ENCODE assay signal across 8 cellular contexts in the genomic region with DNA sequence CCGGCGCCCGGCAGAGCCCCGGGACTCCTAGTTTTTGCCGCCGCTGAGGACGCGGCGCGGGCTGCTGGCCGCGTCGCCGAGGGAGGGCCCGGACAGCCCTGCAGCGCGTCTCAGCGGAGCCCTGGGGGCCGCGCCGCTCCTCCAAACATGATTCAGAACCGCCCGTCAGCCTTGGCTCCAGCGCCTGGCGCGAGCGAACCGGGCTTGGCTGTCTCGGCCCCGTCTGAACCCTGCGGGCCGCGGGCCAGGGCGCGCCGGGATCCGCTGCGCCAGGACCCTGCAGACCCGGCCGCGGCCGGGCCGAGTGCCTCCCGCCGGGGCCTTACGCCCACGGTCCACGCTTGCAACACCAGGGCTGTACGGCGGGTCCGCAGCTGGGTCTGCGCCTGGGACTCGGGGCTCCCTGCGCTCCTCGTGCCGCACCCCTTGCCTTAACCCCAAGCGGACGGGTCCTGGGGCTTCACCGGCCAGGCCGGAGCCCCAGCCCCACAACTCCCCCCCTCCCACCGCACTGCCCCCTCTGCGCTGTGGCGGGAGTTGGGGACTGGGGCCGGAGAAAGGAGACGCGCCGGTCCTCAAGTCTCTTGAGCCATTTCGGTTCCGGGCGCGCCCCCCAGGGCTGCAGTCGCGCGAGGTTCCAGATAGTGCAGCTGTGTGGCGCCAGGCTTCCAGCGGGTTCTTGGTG. TPM values are rescaled to one million over a fixed set of nuclear protein-coding genes. Genes with fewer than 3 reads are reported as not detected.
DNase-seq lines count a peak whose midpoint lies in the region; ATAC-seq, FAIRE-seq and TF ChIP-seq lines count a peak whose summit lies in the region.

No MANE protein-coding gene starts in this region.

- H2AFZ ChIP-seq in endothelial cell of umbilical vein (ENCODE audit: low read depth, low read length): peak overlapping the region; percentile 87

- dilution Hi-C loops in endothelial cell of umbilical vein (cut with MboI; ENCODE audit: extremely low pct_ligation_motif_present, low sequenced_read_pairs): no loop called here

- intact Hi-C loops in endothelial cell of umbilical vein (cut with micrococcal nuclease): no loop called here

- no peak overlapping the region for H3K27ac Mint-ChIP-seq in memory B cell

- BruUV-seq in endothelial cell of umbilical vein (replicated peaks; lab: Mats Ljungman, UMichigan): no TSS peak

- TF ChIP-seq CTCF in AG09309 (IDR thresholded peaks at IDR 0.05; ENCODE audit: control insufficient read depth, insufficient read depth, low read depth, low read length, missing control alignments) (no peak), RWPE1 (conservative IDR thresholded peaks at IDR 0.05; ENCODE audit: low read depth) (no peak), endothelial cell of umbilical vein (IDR thresholded peaks at IDR 0.05; ENCODE audit: extremely low read depth in 1 of 2, insufficient read depth in 1 of 2, low read depth in 1 of 2, low read length in 2 of 2) (no peak), suprapubic skin (IDR thresholded peaks at IDR 0.05) (no peak)

- peaks cover 30% of the 10 kb centered on the region for H3K4me1 ChIP-seq in endothelial cell of umbilical vein (ENCODE audit: control insufficient read depth, extremely low read depth, insufficient read depth, low read length)
- peaks cover 36% of the 10 kb centered on the region for H3K4me1 ChIP-seq in suprapubic skin

- peaks cover 2% of the 10 kb centered on the region for H3K36me3 Mint-ChIP-seq in memory B cell

- CTCF ChIA-PET in RWPE1 (lab: Yijun Ruan, JAX) (interaction anchor here (0.6 to 0.8 kb wide), 2 partner anchors 28 to 1126 kb away, joined by 3 to 5 read pairs; no protein-coding TSS in a partner anchor), endothelial cell of umbilical vein (lab: Charles Lee) (interaction anchor here (3.9 to 7.2 kb wide), 2 partner anchors 61 to 74 kb away, joined by 35 to 321 read pairs; no protein-coding TSS in a partner anchor)

- H3K36me3 ChIP-seq in endothelial cell of umbilical vein (ENCODE audit: control insufficient read depth in 2 of 2, extremely low read depth in 1 of 2, insufficient read depth in 2 of 2, low read length in 2 of 2) (no peaks in the 10 kb centered on the region), suprapubic skin (no peaks in the 10 kb centered on the region)

- no peaks in the 10 kb centered on the region for H3K9me1 ChIP-seq in endothelial cell of umbilical vein (replicated peaks; ENCODE audit: control insufficient read depth, extremely low read depth, insufficient read depth, low read length)

- POLR2A ChIA-PET in RWPE1 (lab: Yijun Ruan, JAX; ENCODE audit: low non-redundant PET) (no interaction called here), endothelial cell of umbilical vein (lab: Charles Lee) (no interaction called here)

- WGBS in suprapubic skin: 26% methylated on average over 11 of the region's 76 CpGs

- TF ChIP-seq POLR2A in endothelial cell of umbilical vein (IDR thresholded peaks at IDR 0.05; ENCODE audit: low read depth, low read length) (peak; percentile 40), suprapubic skin (IDR thresholded peaks at IDR 0.05) (no peak)

- H3K9me3 ChIP-seq in endothelial cell of umbilical vein (replicated peaks; ENCODE audit: control insufficient read depth, insufficient read depth, low read length) (no peaks in the 10 kb centered on the region), suprapubic skin (no peaks in the 10 kb centered on the region)

- H3K79me2 ChIP-seq in endothelial cell of umbilical vein (ENCODE audit: control insufficient read depth, insufficient read depth, low read length): no peaks in the 10 kb centered on the region

- peak overlapping the region; percentile 11 for H3K4me2 ChIP-seq in endothelial cell of umbilical vein (ENCODE audit: insufficient read depth, low read length)

- peak overlapping the region; percentile 80 for H3K4me3 Mint-ChIP-seq in memory B cell

- no peak for FAIRE-seq in endothelial cell of umbilical vein (lab: Jason Lieb, UNC)

- H3K4me1 Mint-ChIP-seq in memory B cell: peaks cover 9% of the 10 kb centered on the region

- TF ChIP-seq EP300 in suprapubic skin (IDR thresholded peaks at IDR 0.05): no peak

- H3K4me3 ChIP-seq in AG09309 (ENCODE audit: control insufficient read depth, low read depth, low read length) (peak overlapping the region; percentile 31), endothelial cell of umbilical vein (replicated peaks in 1 of 3; ENCODE audit: insufficient read depth in 1 of 3, low read depth in 1 of 3, low read length in 3 of 3) (peak overlapping the region; percentile 9 to 24 (median 16)), suprapubic skin (peak overlapping the region; percentile 57)

- H3K27ac ChIP-seq in RWPE1 (no peak overlapping the region), endothelial cell of umbilical vein (ENCODE audit: insufficient read depth, low read depth, low read length) (no peak overlapping the region), suprapubic skin (peak overlapping the region; percentile 84)

- H3K9me3 Mint-ChIP-seq in memory B cell: no peaks in the 10 kb centered on the region

- DNase-seq in AG09309 (ENCODE audit: low read depth) (no peak), RWPE1 (ENCODE audit: low spot score) (peak; percentile 22), endothelial cell of umbilical vein (ENCODE audit: low read depth, low spot score) (peak; percentile 63), memory B cell (ENCODE audit: low spot score in 2 of 2) (peak in 1 of 2 donors; percentile 25), suprapubic skin (ENCODE audit: low spot score in 2 of 2) (peak; percentile 90 to 91), NCI-H526 (lab: John Stamatoyannopoulos, UW) (no peak)

- no peaks in the 10 kb centered on the region for H4K20me1 ChIP-seq in endothelial cell of umbilical vein (replicated peaks; ENCODE audit: control insufficient read depth, extremely low read depth, insufficient read depth, low read length)

- peak overlapping the region; percentile 43 for H3K9ac ChIP-seq in endothelial cell of umbilical vein (replicated peaks; ENCODE audit: extremely low read depth, insufficient read depth, low read length)

- H3K27me3 ChIP-seq in endothelial cell of umbilical vein (ENCODE audit: control insufficient read depth in 2 of 2, insufficient read depth in 2 of 2, low read length in 2 of 2) (no peaks in the 10 kb centered on the region), suprapubic skin (no peaks in the 10 kb centered on the region)

- ATAC-seq in memory B cell (ENCODE audit: low read depth): peak; percentile 18
- ATAC-seq in GM18519 (IDR thresholded peaks at IDR 0.05; ENCODE audit: low FRiP score, unreplicated experiment): no peak
- ATAC-seq in GM21381 (IDR thresholded peaks at IDR 0.05; ENCODE audit: unreplicated experiment): no peak

- H3K27me3 Mint-ChIP-seq in memory B cell: peaks cover 7% of the 10 kb centered on the region

TF ChIP-seq in endothelial cell of umbilical vein, 7 proteins besides CTCF, POLR2A, EP300 and RAD21:
- TF ChIP-seq JUN (IDR thresholded peaks at IDR 0.05; ENCODE audit: borderline replicate concordance, insufficient read depth, insufficient read length, low read depth) (no peak), FOS (IDR thresholded peaks at IDR 0.05; ENCODE audit: borderline replicate concordance, insufficient read depth, low read length) (no peak), MYC (IDR thresholded peaks at IDR 0.05; ENCODE audit: low read depth, low read length) (no peak), EZH2 (IDR thresholded peaks at IDR 0.05; ENCODE audit: borderline replicate concordance, low read depth, low read length, severe bottlenecking) (no peak), MAX (IDR thresholded peaks at IDR 0.05; ENCODE audit: insufficient read depth, insufficient read length) (no peak), POLR2AphosphoS5 (IDR thresholded peaks at IDR 0.05; ENCODE audit: insufficient read depth, low read depth, low read length) (peak; percentile 31)

RNA-seq across cellular contexts. Expression of gene CD34, which starts 48.4 kb away (rescaled TPM):
- 115 and 174 TPM in 2 replicates for total RNA-seq in endothelial cell of umbilical vein
- 102 and 136 TPM in 2 replicates for polyA plus RNA-seq in endothelial cell of umbilical vein
- polyA plus RNA-seq in endothelial cell of umbilical vein (2011; cell fraction: cytosol; rRNA removed): 39.5 and 65.4 TPM in 2 replicates
- 32.2 and 55.6 TPM in 2 replicates for polyA plus RNA-seq in endothelial cell of umbilical vein (2011; cell fraction: nucleus; rRNA removed)
- polyA plus RNA-seq in endothelial cell of umbilical vein (2012): 16.9 and 23.7 TPM in 2 replicates
- 87.5 and 111 TPM in 2 replicates for polyA minus RNA-seq in endothelial cell of umbilical vein
- not detected for polyA minus RNA-seq in endothelial cell of umbilical vein (2011; cell fraction: cytosol; rRNA and poly(A)+ RNA removed)
- polyA minus RNA-seq in endothelial cell of umbilical vein (2011; cell fraction: nucleus; rRNA and poly(A)+ RNA removed): 19.8 and 20.0 TPM in 2 replicates
- 10 to 100 TPM; 11.1 to 31.1 (median 17.1) TPM for total RNA-seq in suprapubic skin

Comparison
In these comparisons a context has a peak if more than half of its experiments do, and no peak if none do; other contexts are left out.
1. DNase-seq: peak in RWPE1 (single experiment), endothelial cell of umbilical vein (single experiment) and suprapubic skin (2 of 2); none in AG09309 (single experiment) and NCI-H526 (0 of 2).
2. Peak in every context shown above with its lines, with median percentiles within 50 percentile points of each other: H3K4me3 ChIP-seq.